ENCODE assay signal across 8 cellular contexts in genomic region chr19:50383852-50384684, GRCh38. TPM values are rescaled to one million over a fixed set of nuclear protein-coding genes. Genes with fewer than 3 reads are reported as not detected.
DNase-seq lines count a peak whose midpoint lies in the region; ATAC-seq and TF ChIP-seq lines count a peak whose summit lies in the region.

TSS of gene POLD1 (plus strand) at chr19:50384347. CDS start at chr19:50398852, 14,505 bp downstream.

- POLR2A ChIA-PET in CD8-positive, alpha-beta T cell (lab: Charles Lee): interaction anchor here (0.6 to 1.6 kb wide), 7 partner anchors 9 to 393 kb away, joined by 3 to 10 read pairs (median 4); partner anchors contain the start of genes JOSD2 and NR1H2

- H3K4me1 ChIP-seq in CD8-positive, alpha-beta T cell (ENCODE audit: insufficient read depth, low read length): peaks cover 14% of the 10 kb centered on the region

- peak; percentile 93 for ATAC-seq in CD8-positive, alpha-beta T cell
- peak; percentile 75 for ATAC-seq in GM19468 (IDR thresholded peaks at IDR 0.05; ENCODE audit: extremely low read depth, unreplicated experiment)

- no peaks in the 10 kb centered on the region for H3K9me3 ChIP-seq in CD8-positive, alpha-beta T cell (ENCODE audit: low read length)

- H3K36me3 ChIP-seq in CD8-positive, alpha-beta T cell (ENCODE audit: insufficient read depth, low read length): peaks cover 23% of the 10 kb centered on the region

- H3K27ac ChIP-seq in CD8-positive, alpha-beta T cell (ENCODE audit: low read depth, low read length): peak within 1 kb of the TSS; percentile 45

- intact Hi-C loops in CD8-positive, alpha-beta T cell (cut with DNase I, micrococcal nuclease): loop anchor here (1.0 to 10.0 kb wide), 9 partner anchors 8 to 421 kb away; partner anchors contain the start of genes NR1H2 (in 2 of the 2), CLEC11A (in 1 of the 2), EMC10 (in 1 of the 2) and GARIN5A (in 1 of the 2)

- peak; percentile 98 to 99 (median 98) for DNase-seq in CD8-positive, alpha-beta T cell
- DNase-seq in HS-5 (ENCODE audit: low read depth) (peak; percentile 86), lung microvascular endothelial cell (ENCODE audit: low read depth in 2 of 2) (peak; percentile 98 to 99)
- DNase-seq in NK-92 treated with Interleukin-12 subunit alpha and Interleukin-12 subunit beta, amount 100 ng/mL, for 24 hours (lab: John Stamatoyannopoulos, UW): peak; percentile 98
- DNase-seq in activated CD8-positive, alpha-beta memory T cell treated with anti-CD3 and anti-CD28 coated beads for 24 hours: peak; percentile 99
- peak; percentile 98 for DNase-seq in effector CD8-positive, alpha-beta T cell (lab: John Stamatoyannopoulos, UW)
- DNase-seq in stimulated activated CD4-positive, alpha-beta T cell treated with anti-CD3 and anti-CD28 coated beads, TNF-alpha, amount 100 ng/mL, for 48 hours (ENCODE audit: low read depth in 3 of 3): peak; percentile 98 to 99 (median 98)

- no peaks in the 10 kb centered on the region for H3K9me3 Mint-ChIP-seq in CD8-positive, alpha-beta T cell

- no peaks in the 10 kb centered on the region for H3K27me3 Mint-ChIP-seq in CD8-positive, alpha-beta T cell (ENCODE audit: low read depth)

- CTCF ChIA-PET in CD8-positive, alpha-beta T cell (lab: Charles Lee): interaction anchor here (0.9 to 1.1 kb wide), 3 partner anchors 16 to 32 kb away, joined by 3 to 5 read pairs (median 4); no protein-coding TSS in a partner anchor

- peaks cover 33% of the 10 kb centered on the region for H3K4me1 Mint-ChIP-seq in CD8-positive, alpha-beta T cell (ENCODE audit: low read depth)

- no peaks in the 10 kb centered on the region for H3K27me3 ChIP-seq in CD8-positive, alpha-beta T cell (ENCODE audit: insufficient read depth, low read length)

- TF ChIP-seq CTCF in CD8-positive, alpha-beta T cell (IDR thresholded peaks at IDR 0.05): no peak

- H3K4me3 Mint-ChIP-seq in CD8-positive, alpha-beta T cell: peak within 1 kb of the TSS; percentile 97

- H3K36me3 Mint-ChIP-seq in CD8-positive, alpha-beta T cell: peaks cover 37% of the 10 kb centered on the region

- H3K27ac Mint-ChIP-seq in CD8-positive, alpha-beta T cell: peak within 1 kb of the TSS; percentile 91

- H3K4me3 ChIP-seq in CD8-positive, alpha-beta T cell (ENCODE audit: low read depth, low read length): peak within 1 kb of the TSS; percentile 79

RNA-seq across cellular contexts. Expression of gene POLD1, which starts in this region (rescaled TPM):
- 10 to 100 TPM; 19.4 to 21.8 TPM for total RNA-seq in CD8-positive, alpha-beta T cell
- 38.1 and 39.5 TPM in 2 replicates for total RNA-seq in lung microvascular endothelial cell

Comparison
In these comparisons a context has a peak if more than half of its experiments do, and no peak if none do; other contexts are left out.
1. Peak in every context shown above with its lines: DNase-seq, ATAC-seq, H3K4me3 ChIP-seq and H3K27ac ChIP-seq.